In the genomic region with DNA sequence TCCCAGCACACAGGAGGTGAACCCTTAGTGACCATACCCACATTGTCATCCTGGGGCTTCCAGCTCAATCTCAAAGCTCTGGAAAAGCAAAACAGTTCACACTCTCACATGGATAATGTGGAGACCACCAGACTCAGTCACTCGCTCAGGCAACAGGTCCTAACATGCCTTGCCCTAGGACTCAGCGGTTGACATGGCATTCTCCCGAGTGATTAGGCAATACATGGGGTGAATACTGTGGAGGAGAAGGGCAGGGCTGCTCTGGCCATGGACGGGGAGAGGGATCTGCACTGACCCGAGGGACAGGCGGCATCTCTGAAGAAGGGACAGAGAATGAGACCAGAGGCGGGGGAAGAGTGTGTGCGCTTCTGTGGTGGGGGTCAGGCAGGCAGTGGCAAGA, we compare ENCODE assay signal across 12 cellular contexts. TPM values are rescaled to one million over a fixed set of nuclear protein-coding genes. Genes with fewer than 3 reads are reported as not detected.
DNase-seq lines count a peak whose midpoint lies in the region; ATAC-seq and TF ChIP-seq lines count a peak whose summit lies in the region.
"Had no signal": no experiment of that assay in that cellular context is flagged by ENCODE, and none has a peak within 500 bp of the region (broad histone marks: within the 10 kb centered on the region; RNA-seq: fewer than 3 reads in every experiment).

No MANE protein-coding gene starts in this region.

- H3F3A ChIP-seq in smooth muscle cell (ENCODE audit: low read depth), result peaks cover 26% of the 10 kb centered on the region

- H3K27me3 ChIP-seq in smooth muscle cell (ENCODE audit: low read depth), result no peaks in the 10 kb centered on the region

- H3K4me3 ChIP-seq in fibroblast of the aortic adventitia (ENCODE audit: low read depth, low read length), result no peak overlapping the region
- no peak overlapping the region for H3K4me3 ChIP-seq in smooth muscle cell
- H3K4me3 ChIP-seq: thoracic aorta had no signal

- H3K36me3 Mint-ChIP-seq in activated CD4-positive, alpha-beta T cell treated with anti-CD3 and anti-CD28 coated beads, Interleukin-2, amount 10 ng/mL, durations not matched to agents 24 days and 14 days (ENCODE audit: low read depth), result peaks cover 7% of the 10 kb centered on the region
- peaks cover 10% of the 10 kb centered on the region for H3K36me3 Mint-ChIP-seq in activated CD4-positive, alpha-beta T cell treated with anti-CD3 and anti-CD28 coated beads, Interleukin-2, amount 10 ng/mL, durations not matched to agents 7 days and 5 days (ENCODE audit: low read depth)
- H3K36me3 Mint-ChIP-seq in activated CD8-positive, alpha-beta T cell treated with anti-CD3 and anti-CD28 coated beads, Interleukin-2, amount 10 ng/mL, durations not matched to agents 7 days and 5 days (ENCODE audit: low read depth), result peaks cover 8% of the 10 kb centered on the region

- peaks cover 100% of the 10 kb centered on the region for H4K20me1 ChIP-seq in smooth muscle cell (ENCODE audit: low read depth)

- no peak overlapping the region for H3K9ac ChIP-seq in smooth muscle cell (ENCODE audit: low read depth)

- 76% methylated on average over 8 of the region's 8 CpGs for WGBS in smooth muscle cell (ENCODE audit: low lambda C conversion rate)

- H3K27me3 Mint-ChIP-seq in activated CD4-positive, alpha-beta T cell treated with anti-CD3 and anti-CD28 coated beads, Interleukin-2, amount 10 ng/mL, durations not matched to agents 24 days and 14 days, result no peaks in the 10 kb centered on the region
- no peaks in the 10 kb centered on the region for H3K27me3 Mint-ChIP-seq in activated CD4-positive, alpha-beta T cell treated with anti-CD3 and anti-CD28 coated beads, Interleukin-2, amount 10 ng/mL, durations not matched to agents 7 days and 5 days
- no peaks in the 10 kb centered on the region for H3K27me3 Mint-ChIP-seq in activated CD8-positive, alpha-beta T cell treated with anti-CD3 and anti-CD28 coated beads, Interleukin-2, amount 10 ng/mL, durations not matched to agents 7 days and 5 days (ENCODE audit: low read depth)

- H3K4me1 Mint-ChIP-seq in activated CD4-positive, alpha-beta T cell treated with anti-CD3 and anti-CD28 coated beads, Interleukin-2, amount 10 ng/mL, durations not matched to agents 24 days and 14 days, result peaks cover 23% of the 10 kb centered on the region
- peaks cover 29% of the 10 kb centered on the region for H3K4me1 Mint-ChIP-seq in activated CD4-positive, alpha-beta T cell treated with anti-CD3 and anti-CD28 coated beads, Interleukin-2, amount 10 ng/mL, durations not matched to agents 7 days and 5 days
- peaks cover 26% of the 10 kb centered on the region for H3K4me1 Mint-ChIP-seq in activated CD8-positive, alpha-beta T cell treated with anti-CD3 and anti-CD28 coated beads, Interleukin-2, amount 10 ng/mL, durations not matched to agents 7 days and 5 days (ENCODE audit: low read depth)

- peak overlapping the region; percentile 58 for H3K27ac ChIP-seq in smooth muscle cell (ENCODE audit: low read depth)

- no peak overlapping the region for H3K4me3 Mint-ChIP-seq in activated CD4-positive, alpha-beta T cell treated with anti-CD3 and anti-CD28 coated beads, Interleukin-2, amount 10 ng/mL, durations not matched to agents 24 days and 14 days
- no peak overlapping the region for H3K4me3 Mint-ChIP-seq in activated CD4-positive, alpha-beta T cell treated with anti-CD3 and anti-CD28 coated beads, Interleukin-2, amount 10 ng/mL, durations not matched to agents 7 days and 5 days
- no peak overlapping the region for H3K4me3 Mint-ChIP-seq in activated CD8-positive, alpha-beta T cell treated with anti-CD3 and anti-CD28 coated beads, Interleukin-2, amount 10 ng/mL, durations not matched to agents 7 days and 5 days

- H2AFZ ChIP-seq in smooth muscle cell (ENCODE audit: low read depth), result no peak overlapping the region

- intact Hi-C loops in activated CD4-positive, alpha-beta T cell treated with anti-CD3 and anti-CD28 coated beads, Interleukin-2, amount 10 ng/mL, durations not matched to agents 24 days and 14 days (cut with micrococcal nuclease), result no loop called here

- CTCF ChIA-PET in activated CD4-positive, alpha-beta T cell treated with anti-CD3 and anti-CD28 coated beads, Interleukin-2, amount 10 ng/mL, durations not matched to agents 7 days and 5 days (lab: Charles Lee), result no interaction called here
- CTCF ChIA-PET in activated CD8-positive, alpha-beta T cell treated with anti-CD3 and anti-CD28 coated beads, Interleukin-2, amount 10 ng/mL, durations not matched to agents 7 days and 5 days (lab: Charles Lee), result no interaction called here

- H3K79me2 ChIP-seq in smooth muscle cell (ENCODE audit: low read depth), result peaks cover 100% of the 10 kb centered on the region

- H3K4me1 ChIP-seq in smooth muscle cell (ENCODE audit: low read depth), result peaks cover 25% of the 10 kb centered on the region

- H3K4me2 ChIP-seq in smooth muscle cell, result peak overlapping the region; percentile 67

- peak overlapping the region; percentile 39 for H3K27ac Mint-ChIP-seq in activated CD4-positive, alpha-beta T cell treated with anti-CD3 and anti-CD28 coated beads, Interleukin-2, amount 10 ng/mL, durations not matched to agents 24 days and 14 days
- H3K27ac Mint-ChIP-seq in activated CD4-positive, alpha-beta T cell treated with anti-CD3 and anti-CD28 coated beads, Interleukin-2, amount 10 ng/mL, durations not matched to agents 7 days and 5 days, result no peak overlapping the region
- peak overlapping the region; percentile 31 for H3K27ac Mint-ChIP-seq in activated CD8-positive, alpha-beta T cell treated with anti-CD3 and anti-CD28 coated beads, Interleukin-2, amount 10 ng/mL, durations not matched to agents 7 days and 5 days

- no peak for DNase-seq in activated CD4-positive, alpha-beta T cell treated with anti-CD3 and anti-CD28 coated beads, Interleukin-2, amount 10 ng/mL, durations not matched to agents 24 days and 14 days
- DNase-seq in activated CD4-positive, alpha-beta T cell treated with anti-CD3 and anti-CD28 coated beads, Interleukin-2, amount 10 ng/mL, durations not matched to agents 7 days and 5 days, result no peak
- no peak for DNase-seq in activated CD8-positive, alpha-beta T cell treated with anti-CD3 and anti-CD28 coated beads, Interleukin-2, amount 10 ng/mL, durations not matched to agents 7 days and 5 days
- DNase-seq in fibroblast of the aortic adventitia (ENCODE audit: low read depth) (peak; percentile 20), smooth muscle cell (lab: John Stamatoyannopoulos, UW; ENCODE audit: unreplicated experiment) (no peak), kidney tubule cell (ENCODE audit: low spot score) (no peak)
- DNase-seq: NCI-H1417 treated with DMSO at 0.1 percent for 48 hours; stimulated activated CD4-positive, alpha-beta T cell treated with anti-CD3 and anti-CD28 coated beads, Interleukin-4, amount 100 ng/mL, for 4 hours; T-helper 9 cell had no signal

- H3K9me3 ChIP-seq in smooth muscle cell (replicated peaks; ENCODE audit: low read depth), result no peaks in the 10 kb centered on the region
- H3K9me3 ChIP-seq: thoracic aorta had no signal

- ATAC-seq in activated CD8-positive, alpha-beta T cell treated with anti-CD3 and anti-CD28 coated beads, Interleukin-2, amount 10 ng/mL, durations not matched to agents 7 days and 5 days, result no peak
- no peak for ATAC-seq in HG03139 (IDR thresholded peaks at IDR 0.05; ENCODE audit: unreplicated experiment)
- no peak for ATAC-seq in HG02763 (IDR thresholded peaks at IDR 0.05; ENCODE audit: unreplicated experiment)

- TF ChIP-seq CTCF in fibroblast of the aortic adventitia (IDR thresholded peaks at IDR 0.05; ENCODE audit: insufficient read depth, low read length) (no peak), smooth muscle cell (IDR thresholded peaks at IDR 0.05; ENCODE audit: borderline replicate concordance, insufficient read depth, poor library complexity, severe bottlenecking) (no peak)

- no peaks in the 10 kb centered on the region for H3K9me3 Mint-ChIP-seq in activated CD4-positive, alpha-beta T cell treated with anti-CD3 and anti-CD28 coated beads, Interleukin-2, amount 10 ng/mL, durations not matched to agents 24 days and 14 days
- no peaks in the 10 kb centered on the region for H3K9me3 Mint-ChIP-seq in activated CD4-positive, alpha-beta T cell treated with anti-CD3 and anti-CD28 coated beads, Interleukin-2, amount 10 ng/mL, durations not matched to agents 7 days and 5 days
- no peaks in the 10 kb centered on the region for H3K9me3 Mint-ChIP-seq in activated CD8-positive, alpha-beta T cell treated with anti-CD3 and anti-CD28 coated beads, Interleukin-2, amount 10 ng/mL, durations not matched to agents 7 days and 5 days (ENCODE audit: insufficient read depth)

- POLR2A ChIA-PET in activated CD4-positive, alpha-beta T cell treated with anti-CD3 and anti-CD28 coated beads, Interleukin-2, amount 10 ng/mL, durations not matched to agents 7 days and 5 days (lab: Charles Lee), result interaction anchor here (0.5 kb wide), 1 partner anchor 64 kb away, joined by 3 read pairs; no protein-coding TSS in a partner anchor
- POLR2A ChIA-PET in activated CD8-positive, alpha-beta T cell treated with anti-CD3 and anti-CD28 coated beads, Interleukin-2, amount 10 ng/mL, durations not matched to agents 7 days and 5 days (lab: Charles Lee), result no interaction called here

- no peaks in the 10 kb centered on the region for H3K36me3 ChIP-seq in smooth muscle cell (ENCODE audit: low read depth)

RNA-seq across cellular contexts. Expression of gene EPHX3, which starts 44.4 kb away (rescaled TPM):
- total RNA-seq in activated CD4-positive, alpha-beta T cell treated with anti-CD3 and anti-CD28 coated beads, Interleukin-2, amount 10 ng/mL, durations not matched to agents 24 days and 14 days, result 0.09 and 0.16 TPM in 2 replicates
- under 1 TPM; 0.32 to 0.42 TPM for total RNA-seq in activated CD4-positive, alpha-beta T cell treated with anti-CD3 and anti-CD28 coated beads, Interleukin-2, amount 10 ng/mL, durations not matched to agents 7 days and 5 days
- total RNA-seq in activated CD8-positive, alpha-beta T cell treated with anti-CD3 and anti-CD28 coated beads, Interleukin-2, amount 10 ng/mL, durations not matched to agents 7 days and 5 days, result under 1 TPM; 0.21 to 0.29 TPM
- total RNA-seq in fibroblast of the aortic adventitia (ENCODE audit: low replicate concordance) (0.09 TPM in 1 of 2 replicates, not detected in the other), smooth muscle cell (3.6 and 4.0 TPM in 2 replicates)
- polyA plus RNA-seq in smooth muscle cell, result 3.1 and 10.3 TPM in 2 replicates

RNA-seq across cellular contexts. Expression of gene BRD4, which starts 55.7 kb away (rescaled TPM):
- total RNA-seq in activated CD4-positive, alpha-beta T cell treated with anti-CD3 and anti-CD28 coated beads, Interleukin-2, amount 10 ng/mL, durations not matched to agents 24 days and 14 days, result 109 TPM in 2 replicates
- total RNA-seq in activated CD4-positive, alpha-beta T cell treated with anti-CD3 and anti-CD28 coated beads, Interleukin-2, amount 10 ng/mL, durations not matched to agents 7 days and 5 days, result 100 to 1,000 TPM; 114 to 115 TPM
- total RNA-seq in activated CD8-positive, alpha-beta T cell treated with anti-CD3 and anti-CD28 coated beads, Interleukin-2, amount 10 ng/mL, durations not matched to agents 7 days and 5 days, result 100 to 1,000 TPM; 102 to 108 TPM
- total RNA-seq in fibroblast of the aortic adventitia (ENCODE audit: low replicate concordance) (15.5 and 25.3 TPM in 2 replicates), smooth muscle cell (16.1 and 24.1 TPM in 2 replicates)
- polyA plus RNA-seq in smooth muscle cell, result 102 and 105 TPM in 2 replicates
